8 cellular contexts compared by ENCODE assay signal in the genomic region with DNA sequence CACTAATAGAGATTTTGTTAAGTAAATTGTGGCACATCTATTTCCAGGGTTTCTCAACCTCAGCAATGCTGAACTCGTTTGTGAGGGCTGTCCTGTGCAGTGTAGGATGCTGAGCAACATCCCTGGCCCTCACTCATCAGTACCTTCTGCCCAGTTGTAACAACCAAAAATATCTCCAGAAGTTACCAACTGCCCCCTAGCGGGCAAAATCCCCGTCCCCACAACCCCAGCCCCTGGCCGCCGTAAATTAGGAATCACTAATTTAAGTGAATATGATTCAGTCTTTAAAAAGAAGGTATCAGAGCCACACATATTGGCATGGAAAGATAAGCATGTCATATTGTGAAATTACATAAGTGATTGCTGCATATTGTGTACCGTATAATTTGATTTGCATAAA.
DNase-seq lines count a peak whose midpoint lies in the region; ATAC-seq and TF ChIP-seq lines count a peak whose summit lies in the region.

No MANE protein-coding gene starts in this region.

- H3K9ac ChIP-seq in liver (ENCODE audit: low read depth in 1 of 2, low read length in 2 of 2), result no peak overlapping the region

- POLR2A ChIA-PET in CD4-positive, alpha-beta T cell (lab: Charles Lee), result no interaction called here

- intact Hi-C loops in CD4-positive, alpha-beta T cell (cut with DNase I, micrococcal nuclease), result loop anchor here in 1 of 2 experiments (10.0 kb wide), 1 partner anchor 1642 kb away; no protein-coding TSS in a partner anchor

- H3K4me3 Mint-ChIP-seq in CD4-positive, alpha-beta T cell, result no peak overlapping the region

- H3K27ac Mint-ChIP-seq in CD4-positive, alpha-beta T cell, result no peak overlapping the region

- WGBS in liver, result 9% methylated on average over 6 of the region's 6 CpGs

- no peak for ATAC-seq in CD4-positive, alpha-beta T cell (ENCODE audit: poor library complexity)
- ATAC-seq in HG02885 (IDR thresholded peaks at IDR 0.05; ENCODE audit: poor library complexity, unreplicated experiment), result peak; percentile 42
- ATAC-seq in HG02588 (IDR thresholded peaks at IDR 0.05; ENCODE audit: unreplicated experiment), result no peak

- H3K27me3 ChIP-seq in CD4-positive, alpha-beta T cell (ENCODE audit: control insufficient read depth, insufficient read depth, low read length), result no peaks in the 10 kb centered on the region
- peaks cover 0 to 8% (median 0%) of the 10 kb centered on the region in 4 donors for H3K27me3 ChIP-seq in liver (ENCODE audit: control insufficient read depth in 4 of 4, insufficient read depth in 4 of 4, low read length in 3 of 4)

- peaks cover 29% of the 10 kb centered on the region for H3K4me1 Mint-ChIP-seq in CD4-positive, alpha-beta T cell (ENCODE audit: low read depth)

- CTCF ChIA-PET in CD4-positive, alpha-beta T cell (lab: Charles Lee), result no interaction called here

- H3K4me1 ChIP-seq in liver (ENCODE audit: control insufficient read depth in 4 of 4, insufficient read depth in 4 of 4, low read length in 3 of 4), result peaks cover 0 to 6% (median 2%) of the 10 kb centered on the region in 4 donors

- no peaks in the 10 kb centered on the region for H3K9me3 ChIP-seq in CD4-positive, alpha-beta T cell (ENCODE audit: control insufficient read depth, low read length)
- H3K9me3 ChIP-seq in liver (ENCODE audit: control insufficient read depth in 4 of 4, low read length in 3 of 4), result no peaks in the 10 kb centered on the region

- no peaks in the 10 kb centered on the region for H3K27me3 Mint-ChIP-seq in CD4-positive, alpha-beta T cell

- peak; percentile 27 for TF ChIP-seq CTCF in CD4-positive, alpha-beta T cell (IDR thresholded peaks at IDR 0.05)
- TF ChIP-seq CTCF in liver (IDR thresholded peaks at IDR 0.05; ENCODE audit: low read depth, low read length, missing input control), result peak; percentile 34

- no peaks in the 10 kb centered on the region for H3K9me3 Mint-ChIP-seq in CD4-positive, alpha-beta T cell

- H3K36me3 Mint-ChIP-seq in CD4-positive, alpha-beta T cell (ENCODE audit: low read depth), result no peaks in the 10 kb centered on the region

- H3K36me3 ChIP-seq in liver (ENCODE audit: control insufficient read depth in 4 of 4, insufficient read depth in 3 of 4, low read depth in 1 of 4, low read length in 3 of 4), result no peaks in the 10 kb centered on the region

- TF ChIP-seq RAD21 in liver (IDR thresholded peaks at IDR 0.05), result peak in 1 of 2 donors; percentile 59

- H3K27ac ChIP-seq in CD4-positive, alpha-beta T cell (ENCODE audit: low read depth, low read length), result no peak overlapping the region
- H3K27ac ChIP-seq in liver (ENCODE audit: low read depth in 1 of 2, low read length in 2 of 2), result no peak overlapping the region

- no peak overlapping the region for H3K4me3 ChIP-seq in liver (ENCODE audit: low read depth in 1 of 3, low read length in 3 of 3)

- peak in 1 of 10 experiments; percentile 0 for DNase-seq in CD4-positive, alpha-beta T cell
- DNase-seq in activated gamma-delta T cell treated with anti-CD3 and anti-CD28 coated beads, Interleukin-2, amount 50 U/mL, for 16 hours (ENCODE audit: low read depth), result peak; percentile 10
- DNase-seq in NCI-H1105 (lab: John Stamatoyannopoulos, UW), result no peak
- no peak for DNase-seq in middle frontal gyrus (ENCODE audit: extremely low spot score, low spot score)
- DNase-seq in NCI-H1436 (lab: John Stamatoyannopoulos, UW), result no peak

TF ChIP-seq in liver, 16 proteins besides CTCF, POLR2A, EP300 and RAD21:
- TF ChIP-seq, protein P1, sequence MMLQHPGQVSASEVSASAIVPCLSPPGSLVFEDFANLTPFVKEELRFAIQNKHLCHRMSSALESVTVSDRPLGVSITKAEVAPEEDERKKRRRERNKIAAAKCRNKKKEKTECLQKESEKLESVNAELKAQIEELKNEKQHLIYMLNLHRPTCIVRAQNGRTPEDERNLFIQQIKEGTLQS (IDR thresholded peaks at IDR 0.05), result no peak
- TF ChIP-seq FOXA2 (IDR thresholded peaks at IDR 0.05), result no peak
- no peak for TF ChIP-seq EGR1 (IDR thresholded peaks at IDR 0.05; ENCODE audit: low read depth in 2 of 2)
- no peak for TF ChIP-seq JUND (IDR thresholded peaks at IDR 0.05)
- no peak for TF ChIP-seq SP1 (IDR thresholded peaks at IDR 0.05)
- TF ChIP-seq FOXA1 (IDR thresholded peaks at IDR 0.05), result no peak
- TF ChIP-seq HNF4A (conservative IDR thresholded peaks at IDR 0.05), result no peak
- TF ChIP-seq, protein P2, sequence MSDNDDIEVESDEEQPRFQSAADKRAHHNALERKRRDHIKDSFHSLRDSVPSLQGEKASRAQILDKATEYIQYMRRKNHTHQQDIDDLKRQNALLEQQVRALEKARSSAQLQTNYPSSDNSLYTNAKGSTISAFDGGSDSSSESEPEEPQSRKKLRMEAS (IDR thresholded peaks at IDR 0.05), result no peak
- TF ChIP-seq RXRA (IDR thresholded peaks at IDR 0.05), result no peak
- TF ChIP-seq GABPA (IDR thresholded peaks at IDR 0.05 in 1 of 2, conservative IDR thresholded peaks at IDR 0.05 in 1 of 2), result no peak
- no peak for TF ChIP-seq NR2F2 (IDR thresholded peaks at IDR 0.05)
- TF ChIP-seq, protein P3, sequence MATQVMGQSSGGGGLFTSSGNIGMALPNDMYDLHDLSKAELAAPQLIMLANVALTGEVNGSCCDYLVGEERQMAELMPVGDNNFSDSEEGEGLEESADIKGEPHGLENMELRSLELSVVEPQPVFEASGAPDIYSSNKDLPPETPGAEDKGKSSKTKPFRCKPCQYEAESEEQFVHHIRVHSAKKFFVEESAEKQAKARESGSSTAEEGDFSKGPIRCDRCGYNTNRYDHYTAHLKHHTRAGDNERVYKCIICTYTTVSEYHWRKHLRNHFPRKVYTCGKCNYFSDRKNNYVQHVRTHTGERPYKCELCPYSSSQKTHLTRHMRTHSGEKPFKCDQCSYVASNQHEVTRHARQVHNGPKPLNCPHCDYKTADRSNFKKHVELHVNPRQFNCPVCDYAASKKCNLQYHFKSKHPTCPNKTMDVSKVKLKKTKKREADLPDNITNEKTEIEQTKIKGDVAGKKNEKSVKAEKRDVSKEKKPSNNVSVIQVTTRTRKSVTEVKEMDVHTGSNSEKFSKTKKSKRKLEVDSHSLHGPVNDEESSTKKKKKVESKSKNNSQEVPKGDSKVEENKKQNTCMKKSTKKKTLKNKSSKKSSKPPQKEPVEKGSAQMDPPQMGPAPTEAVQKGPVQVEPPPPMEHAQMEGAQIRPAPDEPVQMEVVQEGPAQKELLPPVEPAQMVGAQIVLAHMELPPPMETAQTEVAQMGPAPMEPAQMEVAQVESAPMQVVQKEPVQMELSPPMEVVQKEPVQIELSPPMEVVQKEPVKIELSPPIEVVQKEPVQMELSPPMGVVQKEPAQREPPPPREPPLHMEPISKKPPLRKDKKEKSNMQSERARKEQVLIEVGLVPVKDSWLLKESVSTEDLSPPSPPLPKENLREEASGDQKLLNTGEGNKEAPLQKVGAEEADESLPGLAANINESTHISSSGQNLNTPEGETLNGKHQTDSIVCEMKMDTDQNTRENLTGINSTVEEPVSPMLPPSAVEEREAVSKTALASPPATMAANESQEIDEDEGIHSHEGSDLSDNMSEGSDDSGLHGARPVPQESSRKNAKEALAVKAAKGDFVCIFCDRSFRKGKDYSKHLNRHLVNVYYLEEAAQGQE (IDR thresholded peaks at IDR 0.05), result no peak
- TF ChIP-seq, protein P4, sequence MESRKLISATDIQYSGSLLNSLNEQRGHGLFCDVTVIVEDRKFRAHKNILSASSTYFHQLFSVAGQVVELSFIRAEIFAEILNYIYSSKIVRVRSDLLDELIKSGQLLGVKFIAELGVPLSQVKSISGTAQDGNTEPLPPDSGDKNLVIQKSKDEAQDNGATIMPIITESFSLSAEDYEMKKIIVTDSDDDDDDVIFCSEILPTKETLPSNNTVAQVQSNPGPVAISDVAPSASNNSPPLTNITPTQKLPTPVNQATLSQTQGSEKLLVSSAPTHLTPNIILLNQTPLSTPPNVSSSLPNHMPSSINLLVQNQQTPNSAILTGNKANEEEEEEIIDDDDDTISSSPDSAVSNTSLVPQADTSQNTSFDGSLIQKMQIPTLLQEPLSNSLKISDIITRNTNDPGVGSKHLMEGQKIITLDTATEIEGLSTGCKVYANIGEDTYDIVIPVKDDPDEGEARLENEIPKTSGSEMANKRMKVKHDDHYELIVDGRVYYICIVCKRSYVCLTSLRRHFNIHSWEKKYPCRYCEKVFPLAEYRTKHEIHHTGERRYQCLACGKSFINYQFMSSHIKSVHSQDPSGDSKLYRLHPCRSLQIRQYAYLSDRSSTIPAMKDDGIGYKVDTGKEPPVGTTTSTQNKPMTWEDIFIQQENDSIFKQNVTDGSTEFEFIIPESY (IDR thresholded peaks at IDR 0.05), result no peak
- TF ChIP-seq YY1 (IDR thresholded peaks at IDR 0.05), result no peak
- no peak for TF ChIP-seq HNF4G (IDR thresholded peaks at IDR 0.05)
